9 cellular contexts compared by ENCODE assay signal in genomic region chr4:21765810-21766407, GRCh38.
DNase-seq lines count a peak whose midpoint lies in the region; ATAC-seq, FAIRE-seq and TF ChIP-seq lines count a peak whose summit lies in the region.
"Had no signal": no experiment of that assay in that cellular context is flagged by ENCODE, and none has a peak within 500 bp of the region (broad histone marks: within the 10 kb centered on the region; RNA-seq: fewer than 3 reads in every experiment).

No MANE protein-coding gene starts in this region.

- H2AFZ ChIP-seq in mammary epithelial cell (ENCODE audit: low read depth, low read length): no peak overlapping the region

- 36% methylated on average over 7 of the region's 8 CpGs for WGBS in mammary epithelial cell (ENCODE audit: low coverage, missing lambda C conversion rate)

- dilution Hi-C loops in mammary epithelial cell (cut with HindIII; ENCODE audit: low sequenced_read_pairs): loop anchor here (5.0 kb wide), 1 partner anchor 249 kb away; no protein-coding TSS in a partner anchor

- ATAC-seq in HG03354 (IDR thresholded peaks at IDR 0.05; ENCODE audit: poor library complexity, severe bottlenecking, unreplicated experiment): peak; percentile 83

- DNase-seq in DMS53 (lab: John Stamatoyannopoulos, UW) (peak; percentile 81), GM19239 (ENCODE audit: insufficient read length, low spot score) (no peak), NCI-H82 treated with DMSO at 0.1 percent for 48 hours (lab: John Stamatoyannopoulos, UW; ENCODE audit: unreplicated experiment) (peak; percentile 46), mammary epithelial cell (peak; percentile 73), left kidney (ENCODE audit: low read depth, low spot score) (peak; percentile 83), vagina (ENCODE audit: extremely low spot score in 2 of 2) (no peak)
- no peak for DNase-seq in activated CD8-positive, alpha-beta memory T cell treated with anti-CD3 and anti-CD28 coated beads, Interleukin-2, amount 50 U/mL, for 48 hours

- H3K4me1 ChIP-seq in mammary epithelial cell (ENCODE audit: insufficient read depth, low read length): peaks cover 13% of the 10 kb centered on the region
- no peaks in the 10 kb centered on the region for H3K4me1 ChIP-seq in vagina

- H3K9me3 ChIP-seq in mammary epithelial cell (replicated peaks; ENCODE audit: insufficient read depth, low read length) (no peaks in the 10 kb centered on the region), vagina (no peaks in the 10 kb centered on the region)

- H3K4me3 ChIP-seq in mammary epithelial cell (replicated peaks in 1 of 3; ENCODE audit: insufficient read depth in 1 of 3, low read depth in 2 of 3, low read length in 3 of 3): no peak overlapping the region
- no peak overlapping the region for H3K4me3 ChIP-seq in vagina
- H3K4me3 ChIP-seq: skin epidermis had no signal

- H3K4me2 ChIP-seq in mammary epithelial cell (ENCODE audit: insufficient read depth, low read depth, low read length): no peak overlapping the region

- no peaks in the 10 kb centered on the region for H3K79me2 ChIP-seq in mammary epithelial cell (ENCODE audit: insufficient read depth, low read length)

- H3K27ac ChIP-seq in mammary epithelial cell (ENCODE audit: insufficient read depth, low read depth, low read length) (no peak overlapping the region), vagina (no peak overlapping the region)
- H3K27ac ChIP-seq: skin epidermis had no signal

- intact Hi-C loops in mammary epithelial cell (cut with micrococcal nuclease): no loop called here
- intact Hi-C loops in vagina (cut with DNase I): no loop called here

- H3K36me3 ChIP-seq in mammary epithelial cell (ENCODE audit: insufficient read depth, low read length) (no peaks in the 10 kb centered on the region), vagina (no peaks in the 10 kb centered on the region)

- in situ Hi-C loops in mammary epithelial cell (cut with MboI; ENCODE audit: low sequenced_read_pairs in 2 of 2): loop anchor here (5.0 to 10.0 kb wide), 2 partner anchors 259 to 261 kb away; no protein-coding TSS in a partner anchor

- H4K20me1 ChIP-seq in mammary epithelial cell (ENCODE audit: insufficient read depth, low read length): no peaks in the 10 kb centered on the region

- H3K9ac ChIP-seq in mammary epithelial cell (ENCODE audit: insufficient read depth, low read length): no peak overlapping the region

- BruUV-seq in mammary epithelial cell (replicated peaks; lab: Mats Ljungman, UMichigan): no TSS peak

- TF ChIP-seq POLR2A in vagina (IDR thresholded peaks at IDR 0.05): no peak

- TF ChIP-seq CTCF in mammary epithelial cell (conservative IDR thresholded peaks at IDR 0.05 in 1 of 2, IDR thresholded peaks at IDR 0.05 in 1 of 2; ENCODE audit: extremely low read depth in 1 of 2, insufficient read depth in 1 of 2, low read depth in 1 of 2, low read length in 2 of 2): peak; percentile 85 to 98
- TF ChIP-seq CTCF in vagina (IDR thresholded peaks at IDR 0.05): peak; percentile 46 to 66 (median 59)

- H3K27me3 ChIP-seq in mammary epithelial cell (ENCODE audit: insufficient read depth, low read length) (no peaks in the 10 kb centered on the region), vagina (no peaks in the 10 kb centered on the region)

- CTCF ChIA-PET in mammary epithelial cell (lab: Charles Lee; ENCODE audit: low non-redundant PET): no interaction called here

- FAIRE-seq in GM19239 (lab: Jason Lieb, UNC): peak; percentile 79

Comparison
In these comparisons a context has a peak if more than half of its experiments do, and no peak if none do; other contexts are left out.
1. DNase-seq: peak in DMS53 (single experiment), NCI-H82 treated with DMSO at 0.1 percent for 48 hours (single experiment), mammary epithelial cell (single experiment) and left kidney (single experiment); none in GM19239 (single experiment), vagina (0 of 2) and activated CD8-positive, alpha-beta memory T cell treated with anti-CD3 and anti-CD28 coated beads, Interleukin-2, amount 50 U/mL, for 48 hours (single experiment).